Comparison of ENCODE assay signal across 8 cellular contexts in genomic region chr6:14117158-14118090, GRCh38. TPM values are rescaled to one million over a fixed set of nuclear protein-coding genes. Genes with fewer than 3 reads are reported as not detected.
DNase-seq lines count a peak whose midpoint lies in the region; ATAC-seq and TF ChIP-seq lines count a peak whose summit lies in the region.

TSS of gene CD83 (plus strand) at chr6:14117772. CDS start at chr6:14117812, 40 bp downstream.

- peaks cover 48% of the 10 kb centered on the region for H3K36me3 Mint-ChIP-seq in activated B cell treated with CpG ODN at 0.5 μM for 24 hours (ENCODE audit: low read depth)

- H3K4me1 Mint-ChIP-seq in activated B cell treated with CpG ODN at 0.5 μM for 24 hours, result peaks cover 47% of the 10 kb centered on the region

- peak within 1 kb of the TSS; percentile 8 for H3K27ac ChIP-seq in caudate nucleus (ENCODE audit: low read depth, low read length)

- CTCF ChIA-PET in activated B cell treated with CpG ODN at 0.5 μM for 24 hours (lab: Charles Lee), result interaction anchor here (1.0 to 3.2 kb wide), 9 partner anchors 9 to 205 kb away, joined by 3 to 16 read pairs (median 6); no protein-coding TSS in a partner anchor

- TF ChIP-seq CTCF in activated B cell treated with CpG ODN at 0.5 μM for 24 hours (IDR thresholded peaks at IDR 0.05) (no peak), kidney epithelial cell (IDR thresholded peaks at IDR 0.05; ENCODE audit: insufficient read depth, low read length, poor library complexity, severe bottlenecking) (peak; percentile 35)

- peak within 1 kb of the TSS; percentile 53 for H3K4me3 ChIP-seq in kidney epithelial cell (ENCODE audit: low read depth, low read length)

- ATAC-seq in HG02588 (IDR thresholded peaks at IDR 0.05; ENCODE audit: unreplicated experiment) (peak; percentile 66), activated B cell treated with CpG ODN at 0.5 μM for 24 hours (ENCODE audit: low read depth) (peak; percentile 72)

- no peaks in the 10 kb centered on the region for H3K27me3 ChIP-seq in kidney epithelial cell (ENCODE audit: control insufficient read depth, insufficient read depth, low read length)

- peak within 1 kb of the TSS; percentile 94 for H3K27ac Mint-ChIP-seq in activated B cell treated with CpG ODN at 0.5 μM for 24 hours

- no peaks in the 10 kb centered on the region for H3K27me3 Mint-ChIP-seq in activated B cell treated with CpG ODN at 0.5 μM for 24 hours

- H3K4me3 Mint-ChIP-seq in activated B cell treated with CpG ODN at 0.5 μM for 24 hours, result peak within 1 kb of the TSS; percentile 95

- DNase-seq in NCI-H1417 (lab: John Stamatoyannopoulos, UW) (peak; percentile 46 to 86 (median 86)), NCI-H1417 treated with DMSO at 0.1 percent for 48 hours (lab: John Stamatoyannopoulos, UW) (no peak), NCI-H146 (lab: John Stamatoyannopoulos, UW) (peak; percentile 73), activated B cell treated with CpG ODN at 0.5 μM for 24 hours (peak; percentile 91), caudate nucleus (lab: John Stamatoyannopoulos, UW) (peak in 42 of 61 donors; percentile 9 to 83 (median 35)), kidney epithelial cell (ENCODE audit: low read depth) (no peak)
- DNase-seq in stimulated activated CD4-positive, alpha-beta T cell treated with anti-CD3 and anti-CD28 coated beads, Interleukin-1b, Interleukin-23, amount 100 ng/mL, for 24 hours (ENCODE audit: low read depth in 4 of 4, low spot score in 1 of 4), result peak; percentile 42 to 70 (median 55)

- no peaks in the 10 kb centered on the region for H3K36me3 ChIP-seq in kidney epithelial cell (ENCODE audit: control insufficient read depth, insufficient read depth, low read length)

- intact Hi-C loops in activated B cell treated with CpG ODN at 0.5 μM for 24 hours (cut with micrococcal nuclease), result loop anchor here (1.0 kb wide), 5 partner anchors 8 to 303 kb away; partner anchors contain the start of gene MCUR1

- H3K9me3 Mint-ChIP-seq in activated B cell treated with CpG ODN at 0.5 μM for 24 hours, result peaks cover 3% of the 10 kb centered on the region

- POLR2A ChIA-PET in activated B cell treated with CpG ODN at 0.5 μM for 24 hours (lab: Charles Lee), result interaction anchor here (1.0 to 26.2 kb wide), 11 partner anchors 10 to 631 kb away, joined by 3 to 911 read pairs (median 12); partner anchors contain the start of gene RNF182

RNA-seq across cellular contexts. Expression of gene CD83, which starts in this region (rescaled TPM):
- total RNA-seq in activated B cell treated with CpG ODN at 0.5 μM for 24 hours (483 and 492 TPM in 2 replicates), kidney epithelial cell (6.8 and 7.4 TPM in 2 replicates)

Comparison
In these comparisons a context has a peak if more than half of its experiments do, and no peak if none do; other contexts are left out.
1. RNA of gene CD83 (total RNA-seq): 483 to 492 TPM in activated B cell treated with CpG ODN at 0.5 μM for 24 hours; 6.8 to 7.4 TPM in kidney epithelial cell; every median in the first group is over 10 times any median in the second.
2. DNase-seq: peak in NCI-H1417 (3 of 3), NCI-H146 (single experiment), activated B cell treated with CpG ODN at 0.5 μM for 24 hours (single experiment), caudate nucleus (42 of 61) and stimulated activated CD4-positive, alpha-beta T cell treated with anti-CD3 and anti-CD28 coated beads, Interleukin-1b, Interleukin-23, amount 100 ng/mL, for 24 hours (4 of 4); none in NCI-H1417 treated with DMSO at 0.1 percent for 48 hours (single experiment) and kidney epithelial cell (single experiment).